7 cellular contexts compared by ENCODE assay signal in genomic region chr18:40415821-40416220, GRCh38.
"Had no signal": no experiment of that assay in that cellular context is flagged by ENCODE, and none has a peak within 500 bp of the region (broad histone marks: within the 10 kb centered on the region; RNA-seq: fewer than 3 reads in every experiment).

No MANE protein-coding gene starts in this region.

- H3K9me3 Mint-ChIP-seq: H9 had no signal

- H3K9ac ChIP-seq: GM23248 had no signal

- H3K4me3 ChIP-seq: GM23248 had no signal

- DNase-seq: GOT3, H9, HCEC 1CT, KBM-7 had no signal

- FAIRE-seq: H54, HTR-8/SVneo had no signal

- H2AFZ ChIP-seq: GM23248 had no signal

- H3K27ac ChIP-seq: GM23248 had no signal

- H3K4me3 Mint-ChIP-seq: H9 had no signal
